ENCODE assay signal across 8 cellular contexts in genomic region chr1:45583666-45584350, GRCh38. TPM values are rescaled to one million over a fixed set of nuclear protein-coding genes. Genes with fewer than 3 reads are reported as not detected.
DNase-seq lines count a peak whose midpoint lies in the region; ATAC-seq and TF ChIP-seq lines count a peak whose summit lies in the region.

Gene NASP, plus strand, starts transcription at chr1:45584041. Its CDS starts 106 bp downstream, at chr1:45584147.

- H3K27ac ChIP-seq in gastroesophageal sphincter (peak within 1 kb of the TSS; percentile 83 to 95 (median 93)), substantia nigra (ENCODE audit: low read depth, low read length, poor library complexity, severe bottlenecking) (peak within 1 kb of the TSS; percentile 96)

- no peaks in the 10 kb centered on the region for H3K36me3 ChIP-seq in GM06990 (ENCODE audit: control insufficient read depth, insufficient read depth, low read length)
- H3K36me3 ChIP-seq in gastroesophageal sphincter: no peaks in the 10 kb centered on the region

- CTCF ChIA-PET in HEK293T (lab: Yijun Ruan, JAX): interaction anchor here (0.5 to 0.8 kb wide), 3 partner anchors 17 to 738 kb away, joined by 3 to 5 read pairs (median 3); no protein-coding TSS in a partner anchor

- H3K27me3 ChIP-seq in GM06990 (replicated peaks; ENCODE audit: control insufficient read depth, insufficient read depth, low read length): no peaks in the 10 kb centered on the region
- H3K27me3 ChIP-seq in gastroesophageal sphincter: no peaks in the 10 kb centered on the region

- TF ChIP-seq EP300 in gastroesophageal sphincter (IDR thresholded peaks at IDR 0.05): no peak

- TF ChIP-seq POLR2A in gastroesophageal sphincter (IDR thresholded peaks at IDR 0.05): peak; percentile 70 to 87

- H3K9me3 ChIP-seq in gastroesophageal sphincter: no peaks in the 10 kb centered on the region

- peak; percentile 91 for DNase-seq in GM06990 (ENCODE audit: extremely low read depth, insufficient read length)
- peak; percentile 88 for DNase-seq in HEK293T (ENCODE audit: extremely low spot score)
- DNase-seq in MV-4-11 (lab: John Stamatoyannopoulos, UW): peak; percentile 76
- DNase-seq in SK-MEL-5 (ENCODE audit: low read depth, low spot score): peak; percentile 85
- DNase-seq in activated naive CD4-positive, alpha-beta T cell treated with Interleukin-2 at 50 U/mL for 16 hours: peak; percentile 94
- DNase-seq in nucleus accumbens (lab: John Stamatoyannopoulos, UW): peak; percentile 23 to 96 (median 87)
- peak; percentile 53 to 96 (median 86) for DNase-seq in substantia nigra (lab: John Stamatoyannopoulos, UW)

- 0% methylated on average over 5 of the region's 41 CpGs; no CpG with 5 or more reads in 1 of the 2 donors for WGBS in gastroesophageal sphincter (ENCODE audit: low coverage in 1 of 2), 2 donors

- in situ Hi-C loops in SK-MEL-5 (cut with HindIII; ENCODE audit: low pct_unique_long_range_greater_than_20kb, low sequenced_read_pairs): no loop called here

- peaks cover 0 to 37% (median 13%) of the 10 kb centered on the region in 3 donors for H3K4me1 ChIP-seq in gastroesophageal sphincter

- peak within 1 kb of the TSS; percentile 88 for H3K4me3 ChIP-seq in GM06990 (replicated peaks; ENCODE audit: low read depth, low read length)
- H3K4me3 ChIP-seq in gastroesophageal sphincter: peak within 1 kb of the TSS; percentile 83 to 89

- POLR2A ChIA-PET in HEK293T (lab: Yijun Ruan, JAX): interaction anchor here (0.6 to 7.0 kb wide), 24 partner anchors 9 to 301 kb away, joined by 3 to 47 read pairs (median 4); partner anchors contain the start of genes AKR1A1, CCDC163, GPBP1L1 and IPP

- no peak for TF ChIP-seq CTCF in GM06990 (IDR thresholded peaks at IDR 0.05; ENCODE audit: insufficient read depth, low read length, poor library complexity, severe bottlenecking)
- no peak for TF ChIP-seq CTCF in gastroesophageal sphincter (IDR thresholded peaks at IDR 0.05)

- ATAC-seq in gastroesophageal sphincter: peak; percentile 85

TF ChIP-seq in HEK293T, 16 proteins besides CTCF, POLR2A, EP300 and RAD21:
- TF ChIP-seq FOXM1 (IDR thresholded peaks at IDR 0.05; ENCODE audit: borderline replicate concordance) (no peak), FOXK2 (IDR thresholded peaks at IDR 0.05) (no peak), NFRKB (IDR thresholded peaks at IDR 0.05) (peak; percentile 53), PKNOX1 (IDR thresholded peaks at IDR 0.05) (no peak), SP1 (IDR thresholded peaks at IDR 0.05) (no peak), HDGF (IDR thresholded peaks at IDR 0.05; ENCODE audit: borderline replicate concordance) (no peak), TARDBP (IDR thresholded peaks at IDR 0.05) (no peak), LEF1 (IDR thresholded peaks at IDR 0.05; ENCODE audit: borderline replicate concordance) (no peak), FOXA1 (IDR thresholded peaks at IDR 0.05) (no peak), L3MBTL2 (conservative IDR thresholded peaks at IDR 0.05) (no peak), CTBP1 (IDR thresholded peaks at IDR 0.05; ENCODE audit: borderline replicate concordance) (no peak), ELF4 (IDR thresholded peaks at IDR 0.05) (peak; percentile 89)
TF ChIP-seq in HEK293T: peak in this region for 2.

RNA-seq across cellular contexts. Expression of gene NASP, which starts in this region (rescaled TPM):
- 58.5 and 72.8 TPM in 2 replicates for total RNA-seq in SK-MEL-5 (2014; rRNA removed; shearing (Covaris generic))
- polyA plus RNA-seq in SK-MEL-5 (2015; cell fraction: cytosol; rRNA removed): 143 and 178 TPM in 2 replicates
- polyA plus RNA-seq in SK-MEL-5 (2015; cell fraction: nucleus; rRNA removed): 248 and 287 TPM in 2 replicates
- total RNA-seq in gastroesophageal sphincter: 10 to 100 TPM; 44.3 to 79.7 (median 54.2) TPM

Comparison
In these comparisons a context has a peak if more than half of its experiments do, and no peak if none do; other contexts are left out.
1. Peak in every context shown above with its lines: DNase-seq, ATAC-seq, H3K4me3 ChIP-seq and H3K27ac ChIP-seq.